ENCODE assay signal across 2 cellular contexts in genomic region chr2:84487298-84487996, GRCh38.
A peak's percentile ranks its signal among the peaks of the same experiment; 100 is the strongest.
TF ChIP-seq lines count a peak whose summit lies in the region.

No MANE protein-coding gene starts in this region.

TF ChIP-seq in IMR-90, 13 proteins besides CTCF, POLR2A, EP300 and RAD21:
- TF ChIP-seq MXI1 (IDR thresholded peaks at IDR 0.05; ENCODE audit: borderline replicate concordance, low read depth, low read length) = 0 out of 2 replicates have a peak, but pooled peaks have one; percentile 46
- TF ChIP-seq NFE2L2 (IDR thresholded peaks at IDR 0.05; ENCODE audit: low read depth, low read length) = no peak
- peak; percentile 5; the same call in 1 of the 2 replicates for TF ChIP-seq CEBPB (IDR thresholded peaks at IDR 0.05; ENCODE audit: low read depth, low read length)

TF ChIP-seq in HepG2, 621 proteins besides CTCF, POLR2A, EP300 and RAD21 (continues in another document):
- 0 out of 2 replicates have a peak, but pooled peaks have one; percentile 38 for TF ChIP-seq ZSCAN31 (CRISPR knock-in tag; IDR thresholded peaks at IDR 0.05; ENCODE audit: low read depth)
- no peak for TF ChIP-seq GTF2F1 (IDR thresholded peaks at IDR 0.05; ENCODE audit: low read length)
- TF ChIP-seq TBX2 (CRISPR knock-in tag; IDR thresholded peaks at IDR 0.05; ENCODE audit: borderline replicate concordance) = 0 out of 2 replicates have a peak, but pooled peaks have one; percentile 27
- no peak for TF ChIP-seq ZNF414 (CRISPR knock-in tag; IDR thresholded peaks at IDR 0.05)
- TF ChIP-seq ZNF354B (CRISPR knock-in tag; IDR thresholded peaks at IDR 0.05) = no peak
- TF ChIP-seq ZBTB40 (IDR thresholded peaks at IDR 0.05) = no peak
- no peak for TF ChIP-seq ZBTB40 (CRISPR knock-in tag; IDR thresholded peaks at IDR 0.05)
- TF ChIP-seq ZNF430 (CRISPR knock-in tag; IDR thresholded peaks at IDR 0.05) = no peak
- no peak for TF ChIP-seq SETDB1 (CRISPR knock-in tag; IDR thresholded peaks at IDR 0.05; ENCODE audit: borderline replicate concordance)
- TF ChIP-seq FOXO1 (CRISPR knock-in tag; IDR thresholded peaks at IDR 0.05) = peak; percentile 15; the same call in 1 of the 2 replicates
- no peak for TF ChIP-seq SIN3A (IDR thresholded peaks at IDR 0.05; ENCODE audit: borderline replicate concordance, low read depth, low read length)
- no peak for TF ChIP-seq ZBTB3 (CRISPR knock-in tag; IDR thresholded peaks at IDR 0.05; ENCODE audit: borderline replicate concordance, low read depth)
- TF ChIP-seq SUZ12 (IDR thresholded peaks at IDR 0.05; ENCODE audit: low read depth, low read length) = no peak
- TF ChIP-seq SAFB2 (CRISPR knock-in tag; IDR thresholded peaks at IDR 0.05; ENCODE audit: borderline replicate concordance, low read depth) = no peak
- TF ChIP-seq ZEB1 (IDR thresholded peaks at IDR 0.05; ENCODE audit: insufficient replicate concordance, low read depth) = peak; percentile 72
- TF ChIP-seq SRY (CRISPR knock-in tag; IDR thresholded peaks at IDR 0.05) = no peak
- no peak for TF ChIP-seq ZFP90 (CRISPR knock-in tag; IDR thresholded peaks at IDR 0.05; ENCODE audit: borderline replicate concordance)
- no peak for TF ChIP-seq ZNF619 (CRISPR knock-in tag; IDR thresholded peaks at IDR 0.05)
- TF ChIP-seq NRL (CRISPR knock-in tag; IDR thresholded peaks at IDR 0.05; ENCODE audit: borderline replicate concordance) = no peak
- TF ChIP-seq SNAI1 (CRISPR knock-in tag; IDR thresholded peaks at IDR 0.05; ENCODE audit: borderline replicate concordance) = no peak
- no peak for TF ChIP-seq TAF1 (CRISPR knock-in tag; IDR thresholded peaks at IDR 0.05)
- no peak for TF ChIP-seq ZNF530 (CRISPR knock-in tag; IDR thresholded peaks at IDR 0.05; ENCODE audit: low read depth)
- no peak for TF ChIP-seq ZNF367 (CRISPR knock-in tag; IDR thresholded peaks at IDR 0.05; ENCODE audit: borderline replicate concordance)
- TF ChIP-seq PRDM15 (CRISPR knock-in tag; IDR thresholded peaks at IDR 0.05) = no peak
- TF ChIP-seq ZSCAN29 (CRISPR knock-in tag; conservative IDR thresholded peaks at IDR 0.05) = peak; percentile 97
- no peak for TF ChIP-seq DMAP1 (CRISPR knock-in tag; IDR thresholded peaks at IDR 0.05)
- TF ChIP-seq ZNF30 (CRISPR knock-in tag; IDR thresholded peaks at IDR 0.05) = no peak
- TF ChIP-seq MIER2 (CRISPR knock-in tag; IDR thresholded peaks at IDR 0.05) = no peak
- TF ChIP-seq SOX13 (IDR thresholded peaks at IDR 0.05) = no peak
- TF ChIP-seq SOX13 (CRISPR knock-in tag; conservative IDR thresholded peaks at IDR 0.05 in 1 of 2, IDR thresholded peaks at IDR 0.05 in 1 of 2) = peak in 1 of 2 experiments; percentile 61; a peak in 2 of 4 replicates
- no peak for TF ChIP-seq KDM2A (CRISPR knock-in tag; IDR thresholded peaks at IDR 0.05; ENCODE audit: borderline replicate concordance, low read depth)
- peak; percentile 40 for TF ChIP-seq ASH2L (IDR thresholded peaks at IDR 0.05; ENCODE audit: insufficient read length, low read depth, low read length)
- TF ChIP-seq ZNF660 (CRISPR knock-in tag; IDR thresholded peaks at IDR 0.05; ENCODE audit: borderline replicate concordance, low read depth) = no peak
- TF ChIP-seq STAT5B (CRISPR knock-in tag; IDR thresholded peaks at IDR 0.05) = no peak
- no peak for TF ChIP-seq CCDC6 (CRISPR knock-in tag; IDR thresholded peaks at IDR 0.05)
- TF ChIP-seq RCOR2 (CRISPR knock-in tag; IDR thresholded peaks at IDR 0.05) = 0 out of 2 replicates have a peak, but pooled peaks have one; percentile 34
- no peak for TF ChIP-seq ZC3H4 (CRISPR knock-in tag; IDR thresholded peaks at IDR 0.05; ENCODE audit: borderline replicate concordance)
- no peak for TF ChIP-seq TIGD3 (CRISPR knock-in tag; IDR thresholded peaks at IDR 0.05; ENCODE audit: borderline replicate concordance)
- TF ChIP-seq MYPOP (CRISPR knock-in tag; IDR thresholded peaks at IDR 0.05) = no peak
- no peak for TF ChIP-seq ZNF563 (CRISPR knock-in tag; IDR thresholded peaks at IDR 0.05)
- no peak for TF ChIP-seq ZFP62 (CRISPR knock-in tag; IDR thresholded peaks at IDR 0.05)
- TF ChIP-seq NR2F2 (IDR thresholded peaks at IDR 0.05; ENCODE audit: borderline replicate concordance, low read depth) = peak; percentile 84
- TF ChIP-seq PHF21A (CRISPR knock-in tag; IDR thresholded peaks at IDR 0.05) = peak; percentile 80
- peak; percentile 62 for TF ChIP-seq HDAC1 (CRISPR knock-in tag; IDR thresholded peaks at IDR 0.05)
- TF ChIP-seq MIER3 (CRISPR knock-in tag; IDR thresholded peaks at IDR 0.05; ENCODE audit: borderline replicate concordance) = no peak
- no peak for TF ChIP-seq FOXC1 (CRISPR knock-in tag; IDR thresholded peaks at IDR 0.05; ENCODE audit: borderline replicate concordance)
- no peak for TF ChIP-seq NFATC3 (CRISPR knock-in tag; IDR thresholded peaks at IDR 0.05)
- no peak for TF ChIP-seq EEA1 (CRISPR knock-in tag; IDR thresholded peaks at IDR 0.05; ENCODE audit: borderline replicate concordance)
- no peak; the same call in 1 of the 2 replicates for TF ChIP-seq RXRA (CRISPR knock-in tag; IDR thresholded peaks at IDR 0.05)
- TF ChIP-seq TFDP1 (CRISPR knock-in tag; IDR thresholded peaks at IDR 0.05; ENCODE audit: borderline replicate concordance) = no peak
- no peak for TF ChIP-seq JARID2 (CRISPR knock-in tag; IDR thresholded peaks at IDR 0.05; ENCODE audit: insufficient replicate concordance)
- TF ChIP-seq RXRB (CRISPR knock-in tag; IDR thresholded peaks at IDR 0.05; ENCODE audit: borderline replicate concordance) = no peak
- no peak for TF ChIP-seq ATF5 (CRISPR knock-in tag; IDR thresholded peaks at IDR 0.05; ENCODE audit: low read depth)
- TF ChIP-seq ZNF841 (CRISPR knock-in tag; IDR thresholded peaks at IDR 0.05; ENCODE audit: borderline replicate concordance) = no peak
- TF ChIP-seq ZNF468 (CRISPR knock-in tag; IDR thresholded peaks at IDR 0.05) = no peak
